In the genomic region with DNA sequence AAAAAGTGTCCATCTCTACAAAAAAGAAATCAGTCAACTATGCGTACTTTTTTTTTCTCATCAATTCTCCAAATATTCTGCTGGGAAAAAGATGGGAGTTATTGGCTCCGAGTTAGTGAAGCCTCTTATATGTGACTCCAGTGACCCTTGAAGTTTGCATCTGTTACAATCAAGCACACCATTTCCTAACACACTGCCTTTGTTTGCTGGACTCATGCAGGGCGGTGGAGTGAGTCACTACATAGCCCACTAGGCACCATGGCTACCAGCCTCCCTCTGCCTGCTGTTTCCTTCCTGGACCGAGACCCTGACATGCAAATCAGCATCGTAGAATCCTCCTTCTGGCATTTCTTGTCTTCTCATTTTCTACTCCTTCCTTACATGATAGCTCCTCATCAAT, we compare ENCODE assay signal across 10 cellular contexts.
A peak's percentile ranks its signal among the peaks of the same experiment; 100 is the strongest.
DNase-seq lines count a peak whose midpoint lies in the region; ATAC-seq and TF ChIP-seq lines count a peak whose summit lies in the region.
"Had no signal": no experiment of that assay in that cellular context is flagged by ENCODE, and none has a peak within 500 bp of the region (broad histone marks: within the 10 kb centered on the region; RNA-seq: fewer than 3 reads in every experiment).

No MANE protein-coding gene starts in this region.

- H3K27me3 Mint-ChIP-seq in activated T-cell treated with anti-CD3 and anti-CD28 coated beads, Interleukin-2, amount 50 U/mL, for 4 hours (ENCODE audit: low read depth): no peaks in the 10 kb centered on the region

- WGBS in GM23248 (ENCODE audit: low coverage in 1 of 2, low lambda C conversion rate in 2 of 2, missing lambda C conversion rate in 2 of 2), 2 experiments: 59 to 67% methylated on average over 5 of the region's 5 CpGs
- 56 to 65% (median 60%) methylated on average over 5 of the region's 5 CpGs for WGBS in psoas muscle, 3 donors

- no peaks in the 10 kb centered on the region for H3K9me2 ChIP-seq in GM23248 (ENCODE audit: insufficient read depth)

- intact Hi-C loops in psoas muscle (cut with DNase I): no loop called here

- 0 out of 2 replicates have a peak overlapping the region, but pooled peaks have one; percentile 18 for H2AFZ ChIP-seq in GM23248

- H3K4me1 ChIP-seq in GM23248 (ENCODE audit: insufficient read depth): peaks cover 33% of the 10 kb centered on the region
- no peaks in the 10 kb centered on the region for H3K4me1 ChIP-seq in psoas muscle

- no peak for TF ChIP-seq CTCF in fibroblast of pulmonary artery (IDR thresholded peaks at IDR 0.05; ENCODE audit: low read length, missing control alignments)
- TF ChIP-seq CTCF in psoas muscle (IDR thresholded peaks at IDR 0.05): no peak

- no peak overlapping the region for H3K4me2 ChIP-seq in GM23248 (ENCODE audit: unreplicated experiment)

- ATAC-seq in psoas muscle (no peak), HG03280 (IDR thresholded peaks at IDR 0.05; ENCODE audit: unreplicated experiment) (no peak)
- ATAC-seq in activated T-cell treated with anti-CD3 and anti-CD28 coated beads, Interleukin-2, amount 50 U/mL, for 4 hours: no peak

- no peaks in the 10 kb centered on the region for H3K9me3 Mint-ChIP-seq in activated T-cell treated with anti-CD3 and anti-CD28 coated beads, Interleukin-2, amount 50 U/mL, for 4 hours
- H3K9me3 Mint-ChIP-seq: T-helper 1 cell treated with Interleukin-12 subunit alpha and Interleukin-12 subunit beta and Interleukin-4 antibody, amounts not matched to agents 30 μg/mL and 1 μg/mL, for 36 hours had no signal

- no peaks in the 10 kb centered on the region for H3K4me1 Mint-ChIP-seq in activated T-cell treated with anti-CD3 and anti-CD28 coated beads, Interleukin-2, amount 50 U/mL, for 4 hours (ENCODE audit: low read depth)

- H3K27ac ChIP-seq in GM23248: no peak overlapping the region
- H3K27ac ChIP-seq in psoas muscle: no peak overlapping the region

- H3K9ac ChIP-seq in GM23248: no peak overlapping the region

- H3K9me3 ChIP-seq in GM23248 (ENCODE audit: low read depth): no peaks in the 10 kb centered on the region
- H3K9me3 ChIP-seq in psoas muscle: no peaks in the 10 kb centered on the region

- H3K36me3 ChIP-seq in GM23248 (ENCODE audit: low read depth) (no peaks in the 10 kb centered on the region), psoas muscle (ENCODE audit: insufficient read depth in 1 of 2, low read depth in 1 of 2) (no peaks in the 10 kb centered on the region)

- H3K4me3 ChIP-seq in GM23248 (no peak overlapping the region), fibroblast of pulmonary artery (replicated peaks; ENCODE audit: low read depth, low read length) (no peak overlapping the region), psoas muscle (no peak overlapping the region)

- no peaks in the 10 kb centered on the region for H4K20me1 ChIP-seq in GM23248 (ENCODE audit: insufficient read depth)

- in situ Hi-C loops in GM23248 (cut with MboI): no loop called here

- no peak overlapping the region for H3K4me3 Mint-ChIP-seq in activated T-cell treated with anti-CD3 and anti-CD28 coated beads, Interleukin-2, amount 50 U/mL, for 4 hours
- H3K4me3 Mint-ChIP-seq: T-helper 1 cell treated with Interleukin-12 subunit alpha and Interleukin-12 subunit beta and Interleukin-4 antibody, amounts not matched to agents 30 μg/mL and 1 μg/mL, for 36 hours had no signal

- H3F3A ChIP-seq in GM23248 (ENCODE audit: insufficient read depth): peaks cover 29% of the 10 kb centered on the region

- H3K79me2 ChIP-seq in GM23248 (ENCODE audit: insufficient read depth): no peaks in the 10 kb centered on the region

- no peaks in the 10 kb centered on the region for H3K27me3 ChIP-seq in GM23248 (replicated peaks; ENCODE audit: insufficient read depth)
- H3K27me3 ChIP-seq in psoas muscle (ENCODE audit: insufficient read depth in 3 of 3, low read length in 2 of 3): no peaks in the 10 kb centered on the region

- DNase-seq in GM23248: peak; percentile 73
- DNase-seq in RPMI7951 (ENCODE audit: low read depth): peak; percentile 89
- peak; percentile 83 for DNase-seq in fibroblast of pulmonary artery (ENCODE audit: low read depth)
- peak; percentile 20 for DNase-seq in putamen (ENCODE audit: low spot score)
- no peak for DNase-seq in psoas muscle
- DNase-seq in middle frontal gyrus (ENCODE audit: extremely low spot score, low spot score): no peak
- no peak for DNase-seq in activated T-cell treated with anti-CD3 and anti-CD28 coated beads, Interleukin-2, amount 50 U/mL, for 4 hours
- DNase-seq: activated effector memory CD4-positive, alpha-beta T cell treated with anti-CD3 and anti-CD28 coated beads, Interleukin-2, amount 50 U/mL, for 16 hours had no signal

- H3K36me3 Mint-ChIP-seq in activated T-cell treated with anti-CD3 and anti-CD28 coated beads, Interleukin-2, amount 50 U/mL, for 4 hours (ENCODE audit: insufficient read depth): no peaks in the 10 kb centered on the region

Comparison
In these comparisons a context has a peak if more than half of its experiments do, and no peak if none do; other contexts are left out.
1. DNase-seq: peak in GM23248 (single experiment), RPMI7951 (single experiment), fibroblast of pulmonary artery (single experiment) and putamen (single experiment); none in psoas muscle (0 of 2), middle frontal gyrus (single experiment) and activated T-cell treated with anti-CD3 and anti-CD28 coated beads, Interleukin-2, amount 50 U/mL, for 4 hours (single experiment).